29 cellular contexts compared by ENCODE assay signal in genomic region chr16:2739555-2740435, GRCh38. TPM values are rescaled to one million over a fixed set of nuclear protein-coding genes. Genes with fewer than 3 reads are reported as not detected.
A peak's percentile ranks its signal among the peaks of the same experiment; 100 is the strongest.
DNase-seq lines count a peak whose midpoint lies in the region; ATAC-seq and TF ChIP-seq lines count a peak whose summit lies in the region.
"Had no signal": no experiment of that assay in that cellular context is flagged by ENCODE, and none has a peak within 500 bp of the region (broad histone marks: within the 10 kb centered on the region; RNA-seq: fewer than 3 reads in every experiment).

No MANE protein-coding gene starts in this region.

- peak overlapping the region; percentile 31 for H3K27ac Mint-ChIP-seq in activated CD4-positive, alpha-beta T cell treated with anti-CD3 and anti-CD28 coated beads, Interleukin-2, amount 10 ng/mL, durations not matched to agents 7 days and 5 days
- peak overlapping the region; percentile 1 for H3K27ac Mint-ChIP-seq in dendritic cell treated with granulocyte-macrophage colony-stimulating factor and Interleukin-4, amounts not matched to agents 40 ng/mL and 50 ng/mL, for 4 days

- TF ChIP-seq CTCF in HEK293 (tag by site-specific recombination; IDR thresholded peaks at IDR 0.05): no peak
- TF ChIP-seq CTCF in smooth muscle cell (IDR thresholded peaks at IDR 0.05; ENCODE audit: borderline replicate concordance, insufficient read depth, poor library complexity, severe bottlenecking): no peak

- no peak overlapping the region for H3K4me3 Mint-ChIP-seq in activated CD4-positive, alpha-beta T cell treated with anti-CD3 and anti-CD28 coated beads, Interleukin-2, amount 10 ng/mL, durations not matched to agents 7 days and 5 days
- H3K4me3 Mint-ChIP-seq in dendritic cell treated with granulocyte-macrophage colony-stimulating factor and Interleukin-4, amounts not matched to agents 40 ng/mL and 50 ng/mL, for 4 days: no peak overlapping the region
- H3K4me3 Mint-ChIP-seq: brain had no signal

- H3K27me3 ChIP-seq in neuronal stem cell (ENCODE audit: control insufficient read depth in 3 of 3, insufficient read depth in 3 of 3, low read depth in 1 of 3, low read length in 3 of 3): no peaks in the 10 kb centered on the region
- H3K27me3 ChIP-seq in smooth muscle cell (ENCODE audit: low read depth): no peaks in the 10 kb centered on the region
- H3K27me3 ChIP-seq: SJSA1 had no signal

- H3K9me3 Mint-ChIP-seq in activated CD4-positive, alpha-beta T cell treated with anti-CD3 and anti-CD28 coated beads, Interleukin-2, amount 10 ng/mL, durations not matched to agents 7 days and 5 days: no peaks in the 10 kb centered on the region
- H3K9me3 Mint-ChIP-seq in dendritic cell treated with granulocyte-macrophage colony-stimulating factor and Interleukin-4, amounts not matched to agents 40 ng/mL and 50 ng/mL, for 4 days: no peaks in the 10 kb centered on the region
- H3K9me3 Mint-ChIP-seq: brain had no signal

- intact Hi-C loops in dendritic cell treated with granulocyte-macrophage colony-stimulating factor and Interleukin-4, amounts not matched to agents 40 ng/mL and 50 ng/mL, for 4 days (cut with micrococcal nuclease): no loop called here

- H3K9me3 ChIP-seq in HEK293 (ENCODE audit: control insufficient read depth, insufficient read depth, low read depth, low read length): no peaks in the 10 kb centered on the region
- H3K9me3 ChIP-seq in neuronal stem cell (replicated peaks in 1 of 2; ENCODE audit: control insufficient read depth in 2 of 2, insufficient read depth in 1 of 2, low read depth in 1 of 2, low read length in 2 of 2): no peaks in the 10 kb centered on the region
- no peaks in the 10 kb centered on the region for H3K9me3 ChIP-seq in smooth muscle cell (replicated peaks; ENCODE audit: low read depth)
- H3K9me3 ChIP-seq: A549, left lung, SJSA1 had no signal

- POLR2A ChIA-PET in activated CD4-positive, alpha-beta T cell treated with anti-CD3 and anti-CD28 coated beads, Interleukin-2, amount 10 ng/mL, durations not matched to agents 7 days and 5 days (lab: Charles Lee): no interaction called here
- POLR2A ChIA-PET in HEK293 (lab: Yijun Ruan, JAX): interaction anchor here (2.0 kb wide), 1 partner anchor 15 kb away, joined by 4 read pairs; no protein-coding TSS in a partner anchor

- H3K4me1 Mint-ChIP-seq in activated CD4-positive, alpha-beta T cell treated with anti-CD3 and anti-CD28 coated beads, Interleukin-2, amount 10 ng/mL, durations not matched to agents 7 days and 5 days: peaks cover 3% of the 10 kb centered on the region
- peaks cover 7% of the 10 kb centered on the region for H3K4me1 Mint-ChIP-seq in dendritic cell treated with granulocyte-macrophage colony-stimulating factor and Interleukin-4, amounts not matched to agents 40 ng/mL and 50 ng/mL, for 4 days (ENCODE audit: low read depth)

- H3K18ac ChIP-seq in neuronal stem cell (ENCODE audit: low read length): peak overlapping the region; percentile 60

- no peak overlapping the region for H3K4me2 ChIP-seq in neuronal stem cell (ENCODE audit: insufficient read depth, low read length, poor library complexity, severe bottlenecking)
- H3K4me2 ChIP-seq in smooth muscle cell: no peak overlapping the region
- H3K4me2 ChIP-seq: A549 had no signal

- peak; percentile 28 for DNase-seq in activated CD4-positive, alpha-beta T cell treated with anti-CD3 and anti-CD28 coated beads, Interleukin-2, amount 10 ng/mL, durations not matched to agents 7 days and 5 days
- DNase-seq in activated CD4-positive, alpha-beta T cell treated with anti-CD3 and anti-CD28 coated beads, Interleukin-2, amount 50 U/mL, for 4 hours: no peak
- no peak for DNase-seq in neuronal stem cell (ENCODE audit: low spot score)
- DNase-seq in kidney glomerular epithelial cell (lab: John Stamatoyannopoulos, UW): no peak
- DNase-seq in smooth muscle cell (lab: John Stamatoyannopoulos, UW; ENCODE audit: unreplicated experiment): no peak
- DNase-seq: activated CD4-positive, CD25-positive, alpha-beta regulatory T cell; activated CD8-positive, alpha-beta memory T cell treated with anti-CD3 and anti-CD28 coated beads for 24 hours; GDM1; KG1; MV-4-11; NCI-H1694; NCI-H226; NCI-H774; nucleus accumbens; PC-3; retina; stimulated activated CD8-positive, alpha-beta memory T cell treated with anti-CD3 and anti-CD28 coated beads, Interleukin-4, amount 100 ng/mL, for 48 hours had no signal

- H3K4me1 ChIP-seq in HEK293 (ENCODE audit: control insufficient read depth, insufficient read depth, low read length) (no peaks in the 10 kb centered on the region), neuronal stem cell (ENCODE audit: control insufficient read depth in 2 of 2, insufficient read depth in 1 of 2, low read depth in 1 of 2, low read length in 2 of 2) (peaks cover 3 to 18% of the 10 kb centered on the region in 2 donors), smooth muscle cell (ENCODE audit: low read depth) (no peaks in the 10 kb centered on the region)
- H3K4me1 ChIP-seq: A549, left lung, SJSA1 had no signal

- WGBS in neuronal stem cell (ENCODE audit: extremely low coverage in 2 of 2, insufficient read length in 2 of 2, insufficient replicate concordance in 1 of 2), 2 donors: no CpG with 5 or more reads among the region's 9 CpGs
- 78% methylated on average over 8 of the region's 9 CpGs for WGBS in smooth muscle cell (ENCODE audit: low lambda C conversion rate)

- no peak overlapping the region for H3K4ac ChIP-seq in neuronal stem cell (ENCODE audit: low read length)

- H3K79me2 ChIP-seq in smooth muscle cell (ENCODE audit: low read depth): no peaks in the 10 kb centered on the region

- H2AFZ ChIP-seq in neuronal stem cell (ENCODE audit: low read length) (peak overlapping the region; percentile 61), smooth muscle cell (ENCODE audit: low read depth) (no peak overlapping the region)

- H3K4me3 ChIP-seq in HEK293 (ENCODE audit: low read depth, low read length) (no peak overlapping the region), neuronal stem cell (ENCODE audit: low read length in 2 of 2) (no peak overlapping the region), smooth muscle cell (no peak overlapping the region)
- H3K4me3 ChIP-seq: A549, coronary artery, left lung, SJSA1 had no signal

- H3K27ac ChIP-seq in HEK293 (ENCODE audit: extremely low read depth, low read depth, low read length) (no peak overlapping the region; the same call in 1 of the 2 replicates), neuronal stem cell (replicated peaks; ENCODE audit: low read length) (no peak overlapping the region), smooth muscle cell (ENCODE audit: low read depth) (no peak overlapping the region)
- H3K27ac ChIP-seq: coronary artery, left lung, SJSA1 had no signal

- H4K8ac ChIP-seq in neuronal stem cell (ENCODE audit: low read depth, low read length): no peak overlapping the region

- no peak overlapping the region for H2BK120ac ChIP-seq in neuronal stem cell (ENCODE audit: low read depth, low read length)

- no peaks in the 10 kb centered on the region for H3K27me3 Mint-ChIP-seq in activated CD4-positive, alpha-beta T cell treated with anti-CD3 and anti-CD28 coated beads, Interleukin-2, amount 10 ng/mL, durations not matched to agents 7 days and 5 days
- H3K27me3 Mint-ChIP-seq in dendritic cell treated with granulocyte-macrophage colony-stimulating factor and Interleukin-4, amounts not matched to agents 40 ng/mL and 50 ng/mL, for 4 days: peaks cover 7% of the 10 kb centered on the region

- H3K36me3 ChIP-seq in HEK293 (ENCODE audit: control insufficient read depth in 2 of 2, insufficient read depth in 1 of 2, low read length in 2 of 2) (no peaks in the 10 kb centered on the region), neuronal stem cell (replicated peaks in 1 of 2; ENCODE audit: control insufficient read depth in 2 of 2, insufficient read depth in 2 of 2, low read length in 2 of 2) (no peaks in the 10 kb centered on the region), smooth muscle cell (ENCODE audit: low read depth) (no peaks in the 10 kb centered on the region)
- H3K36me3 ChIP-seq: left lung, SJSA1 had no signal

- H3K14ac ChIP-seq in neuronal stem cell (ENCODE audit: low read length): no peak overlapping the region

- no peaks in the 10 kb centered on the region for H4K20me1 ChIP-seq in smooth muscle cell (ENCODE audit: low read depth)

- no peak overlapping the region for H4K91ac ChIP-seq in neuronal stem cell (ENCODE audit: low read depth, low read length, poor library complexity)

- H3K36me3 Mint-ChIP-seq in activated CD4-positive, alpha-beta T cell treated with anti-CD3 and anti-CD28 coated beads, Interleukin-2, amount 10 ng/mL, durations not matched to agents 7 days and 5 days (ENCODE audit: low read depth): no peaks in the 10 kb centered on the region
- H3K36me3 Mint-ChIP-seq in dendritic cell treated with granulocyte-macrophage colony-stimulating factor and Interleukin-4, amounts not matched to agents 40 ng/mL and 50 ng/mL, for 4 days (ENCODE audit: low read depth): no peaks in the 10 kb centered on the region
- H3K36me3 Mint-ChIP-seq: brain had no signal

- H2AK5ac ChIP-seq in neuronal stem cell (ENCODE audit: low read depth, low read length): peak overlapping the region; percentile 65

- no peak overlapping the region for H2BK15ac ChIP-seq in neuronal stem cell (ENCODE audit: low read length)

- H3K79me1 ChIP-seq in neuronal stem cell (ENCODE audit: low read depth, low read length): no peaks in the 10 kb centered on the region

- peak overlapping the region; percentile 87 for H2BK5ac ChIP-seq in neuronal stem cell (ENCODE audit: low read length)

- ATAC-seq in HG03432 (IDR thresholded peaks at IDR 0.05; ENCODE audit: unreplicated experiment): no peak
- ATAC-seq: A549, left lung, PC-3 had no signal

- CTCF ChIA-PET in activated CD4-positive, alpha-beta T cell treated with anti-CD3 and anti-CD28 coated beads, Interleukin-2, amount 10 ng/mL, durations not matched to agents 7 days and 5 days (lab: Charles Lee): interaction anchor here (0.8 to 1.9 kb wide), 3 partner anchors 11 to 292 kb away, joined by 3 to 5 read pairs (median 3); no protein-coding TSS in a partner anchor
- CTCF ChIA-PET in HEK293 (lab: Yijun Ruan, JAX): interaction anchor here (0.6 kb wide), 2 partner anchors 173 to 195 kb away, joined by 3 read pairs; no protein-coding TSS in a partner anchor

- no peak overlapping the region for H2BK12ac ChIP-seq in neuronal stem cell (ENCODE audit: low read length)

- H3K23ac ChIP-seq in neuronal stem cell (ENCODE audit: low read depth, low read length, poor library complexity): peak overlapping the region; percentile 48

- H3F3A ChIP-seq in smooth muscle cell (ENCODE audit: low read depth): no peaks in the 10 kb centered on the region

- H3K9ac ChIP-seq in neuronal stem cell (ENCODE audit: low read depth, low read length, poor library complexity) (peak overlapping the region; percentile 85), smooth muscle cell (ENCODE audit: low read depth) (no peak overlapping the region)

RNA-seq across cellular contexts. Expression of gene SRRM2, which starts 12.6 kb away (rescaled TPM):
- 100 to 1,000 TPM; 512 to 565 TPM for total RNA-seq in activated CD4-positive, alpha-beta T cell treated with anti-CD3 and anti-CD28 coated beads, Interleukin-2, amount 10 ng/mL, durations not matched to agents 7 days and 5 days
- polyA plus RNA-seq in neuronal stem cell (2013, experiment 1 of 2): 516 TPM
- 512 TPM for polyA plus RNA-seq in neuronal stem cell (2013, experiment 2 of 2)
- total RNA-seq in smooth muscle cell: 83.0 and 125 TPM in 2 replicates
- 280 and 434 TPM in 2 replicates for polyA plus RNA-seq in smooth muscle cell

RNA-seq across cellular contexts. Expression of gene PRSS27, which starts 19.8 kb away (rescaled TPM):
- 1 to 10 TPM; 1.5 to 1.7 TPM for total RNA-seq in activated CD4-positive, alpha-beta T cell treated with anti-CD3 and anti-CD28 coated beads, Interleukin-2, amount 10 ng/mL, durations not matched to agents 7 days and 5 days
- polyA plus RNA-seq in neuronal stem cell (2013, experiment 1 of 2): 3.6 TPM
- 3.8 TPM for polyA plus RNA-seq in neuronal stem cell (2013, experiment 2 of 2)
- 0.63 and 2.7 TPM in 2 replicates for total RNA-seq in smooth muscle cell
- 2.3 and 3.3 TPM in 2 replicates for polyA plus RNA-seq in smooth muscle cell

RNA-seq across cellular contexts. Expression of gene ELOB, which starts 37.3 kb away (rescaled TPM):
- 100 to 1,000 TPM; 224 to 249 TPM for total RNA-seq in activated CD4-positive, alpha-beta T cell treated with anti-CD3 and anti-CD28 coated beads, Interleukin-2, amount 10 ng/mL, durations not matched to agents 7 days and 5 days
- polyA plus RNA-seq in neuronal stem cell (2013, experiment 1 of 2): 177 TPM
- 174 TPM for polyA plus RNA-seq in neuronal stem cell (2013, experiment 2 of 2)
- 529 and 1,090 TPM in 2 replicates for total RNA-seq in smooth muscle cell
- 709 and 739 TPM in 2 replicates for polyA plus RNA-seq in smooth muscle cell

RNA-seq across cellular contexts. Expression of gene PRSS33, which starts 47.6 kb away (rescaled TPM):
- total RNA-seq in activated CD4-positive, alpha-beta T cell treated with anti-CD3 and anti-CD28 coated beads, Interleukin-2, amount 10 ng/mL, durations not matched to agents 7 days and 5 days: not detected
- polyA plus RNA-seq in neuronal stem cell (2013, experiment 1 of 2): 2.3 TPM
- 2.2 TPM for polyA plus RNA-seq in neuronal stem cell (2013, experiment 2 of 2)
- not detected in 2 replicates for total RNA-seq in smooth muscle cell
- not detected in 2 replicates for polyA plus RNA-seq in smooth muscle cell
- total RNA-seq: left lung; mononuclear cell; SJSA1; T-helper 2 cell treated with Interferon-gamma antibody and Interleukin-4, amounts not matched to agents 100 ng/mL and 5 ng/mL, for 36 hours; ureter had no signal
- polyA plus RNA-seq: BJ had no signal

RNA-seq across cellular contexts. Expression of gene KCTD5, which starts 57.5 kb away (rescaled TPM):
- total RNA-seq in activated CD4-positive, alpha-beta T cell treated with anti-CD3 and anti-CD28 coated beads, Interleukin-2, amount 10 ng/mL, durations not matched to agents 7 days and 5 days: 10 to 100 TPM; 31.6 to 34.4 TPM
- polyA plus RNA-seq in neuronal stem cell (2013, experiment 1 of 2): 26.1 TPM
- 27.0 TPM for polyA plus RNA-seq in neuronal stem cell (2013, experiment 2 of 2)
- total RNA-seq in smooth muscle cell: 27.0 and 38.2 TPM in 2 replicates
- polyA plus RNA-seq in smooth muscle cell: 35.5 and 36.6 TPM in 2 replicates
